Comparison of ENCODE assay signal across 1 cellular context in the genomic region with DNA sequence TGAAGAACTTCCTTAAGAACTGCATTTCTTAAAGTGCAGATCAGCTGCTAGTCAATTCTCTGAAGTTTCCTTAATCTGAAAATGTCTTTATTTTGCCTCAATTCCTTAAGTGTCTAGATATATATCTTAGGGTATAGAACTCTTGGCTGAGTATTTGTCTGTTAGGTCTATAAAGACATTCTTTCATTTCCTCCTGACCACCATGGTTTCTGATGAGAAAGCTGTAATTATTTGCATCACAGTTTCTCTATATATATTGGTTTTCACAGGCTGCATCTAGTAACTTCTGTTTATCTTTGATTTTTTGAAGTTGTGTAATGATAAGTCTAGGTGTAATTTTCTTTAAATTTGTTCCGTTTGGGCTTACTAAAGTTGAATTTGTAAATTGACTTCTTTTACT.
TF ChIP-seq lines count a peak whose summit lies in the region.

No MANE protein-coding gene starts in this region.

TF ChIP-seq in SK-N-SH, 30 proteins besides CTCF, POLR2A, EP300 and RAD21 (continued from another document):
- TF ChIP-seq, protein P1, sequence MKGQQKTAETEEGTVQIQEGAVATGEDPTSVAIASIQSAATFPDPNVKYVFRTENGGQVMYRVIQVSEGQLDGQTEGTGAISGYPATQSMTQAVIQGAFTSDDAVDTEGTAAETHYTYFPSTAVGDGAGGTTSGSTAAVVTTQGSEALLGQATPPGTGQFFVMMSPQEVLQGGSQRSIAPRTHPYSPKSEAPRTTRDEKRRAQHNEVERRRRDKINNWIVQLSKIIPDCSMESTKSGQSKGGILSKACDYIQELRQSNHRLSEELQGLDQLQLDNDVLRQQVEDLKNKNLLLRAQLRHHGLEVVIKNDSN (IDR thresholded peaks at IDR 0.05; ENCODE audit: borderline replicate concordance, low read depth), result no peak
- TF ChIP-seq FOSL2 (IDR thresholded peaks at IDR 0.05; ENCODE audit: borderline replicate concordance, low read depth) (no peak), JUND (IDR thresholded peaks at IDR 0.05) (no peak)
